23 cellular contexts compared by ENCODE assay signal in genomic region chr14:60220917-60221316, GRCh38. TPM values are rescaled to one million over a fixed set of nuclear protein-coding genes. Genes with fewer than 3 reads are reported as not detected.
A peak's percentile ranks its signal among the peaks of the same experiment; 100 is the strongest.
DNase-seq lines count a peak whose midpoint lies in the region; ATAC-seq, FAIRE-seq and TF ChIP-seq lines count a peak whose summit lies in the region.
"Had no signal": no experiment of that assay in that cellular context is flagged by ENCODE, and none has a peak within 500 bp of the region (broad histone marks: within the 10 kb centered on the region; RNA-seq: fewer than 3 reads in every experiment).

No MANE protein-coding gene starts in this region.

- POLR2A ChIA-PET in K562 (lab: Yijun Ruan, JAX) = interaction anchor here (0.5 kb wide), 1 partner anchor 16 kb away, joined by 3 read pairs; no protein-coding TSS in a partner anchor

- H2BK5ac ChIP-seq in mesendoderm (ENCODE audit: low read length) = no peak overlapping the region

- H3K56ac ChIP-seq in mesendoderm (ENCODE audit: low read length) = no peak overlapping the region

- no peak overlapping the region for H3K4me2 ChIP-seq in K562 (ENCODE audit: insufficient read depth, low read length)
- H3K4me2 ChIP-seq in mesendoderm (ENCODE audit: low read length) = no peak overlapping the region

- H4K8ac ChIP-seq in mesendoderm (ENCODE audit: low read depth, low read length) = no peak overlapping the region

- no peak overlapping the region for H3K9ac ChIP-seq in K562 (ENCODE audit: insufficient read depth in 1 of 2, low read depth in 2 of 2, low read length in 2 of 2)
- H3K9ac ChIP-seq in mesendoderm (ENCODE audit: low read length) = no peak overlapping the region

- H2AFZ ChIP-seq in K562 (ENCODE audit: low read depth, low read length) = peak overlapping the region; percentile 50; the same call in 1 of the 2 replicates

- intact Hi-C loops in K562 (cut with micrococcal nuclease) = no loop called here

- H3K4me1 ChIP-seq in K562 (replicated peaks in 1 of 2; ENCODE audit: control insufficient read depth in 2 of 2, insufficient read depth in 2 of 2, low read length in 2 of 2) (0 out of 5 replicates have a peak, but pooled peaks cover 0 to 6% of the 10 kb centered on the region in 2 experiments), mesendoderm (ENCODE audit: control insufficient read depth, low read depth, low read length) (no peaks in the 10 kb centered on the region)
- H3K4me1 ChIP-seq: Peyer's patch had no signal

- 52% methylated on average over 9 of the region's 10 CpGs for WGBS in K562 (ENCODE audit: insufficient coverage, low coverage, missing lambda C conversion rate)
- no CpG with 5 or more reads among the region's 10 CpGs for WGBS in mesendoderm (ENCODE audit: extremely low coverage, insufficient coverage, low lambda C conversion rate)

- no peak overlapping the region for H3K18ac ChIP-seq in mesendoderm (ENCODE audit: low read length)

- H3K79me1 ChIP-seq in mesendoderm (ENCODE audit: low read length) = no peaks in the 10 kb centered on the region

- H3K79me2 ChIP-seq in K562 (ENCODE audit: control insufficient read depth, insufficient read depth, low read length) (no peaks in the 10 kb centered on the region), mesendoderm (ENCODE audit: control insufficient read depth, insufficient read depth, low read length) (no peaks in the 10 kb centered on the region)

- H3K27me3 Mint-ChIP-seq in activated naive CD8-positive, alpha-beta T cell treated with anti-CD3 and anti-CD28 coated beads for 36 hours = no peaks in the 10 kb centered on the region
- H3K27me3 Mint-ChIP-seq in activated naive CD8-positive, alpha-beta T cell treated with anti-CD3 and anti-CD28 coated beads, Interleukin-2, amount 50 U/mL, for 24 hours = no peaks in the 10 kb centered on the region
- H3K27me3 Mint-ChIP-seq in activated CD8-positive, alpha-beta memory T cell treated with anti-CD3 and anti-CD28 coated beads, Interleukin-2, amount 10 ng/mL, durations not matched to agents 7 days and 5 days = no peaks in the 10 kb centered on the region
- H3K27me3 Mint-ChIP-seq: IgD-negative memory B cell had no signal

- CTCF ChIA-PET in K562 (lab: Yijun Ruan, JAX; ENCODE audit: low intra/inter-chr PET ratio) = no interaction called here
- CTCF ChIA-PET in activated CD8-positive, alpha-beta memory T cell treated with anti-CD3 and anti-CD28 coated beads, Interleukin-2, amount 10 ng/mL, durations not matched to agents 7 days and 5 days (lab: Charles Lee) = no interaction called here

- H3K4me3 Mint-ChIP-seq in activated naive CD8-positive, alpha-beta T cell treated with anti-CD3 and anti-CD28 coated beads for 36 hours = no peak overlapping the region
- H3K4me3 Mint-ChIP-seq in activated naive CD8-positive, alpha-beta T cell treated with anti-CD3 and anti-CD28 coated beads, Interleukin-2, amount 50 U/mL, for 24 hours = no peak overlapping the region
- H3K4me3 Mint-ChIP-seq in activated CD8-positive, alpha-beta memory T cell treated with anti-CD3 and anti-CD28 coated beads, Interleukin-2, amount 10 ng/mL, durations not matched to agents 7 days and 5 days = no peak overlapping the region
- H3K4me3 Mint-ChIP-seq: CD8-positive, alpha-beta memory T cell; IgD-negative memory B cell had no signal

- no peaks in the 10 kb centered on the region for H3K36me3 Mint-ChIP-seq in activated naive CD8-positive, alpha-beta T cell treated with anti-CD3 and anti-CD28 coated beads for 36 hours
- H3K36me3 Mint-ChIP-seq in activated naive CD8-positive, alpha-beta T cell treated with anti-CD3 and anti-CD28 coated beads, Interleukin-2, amount 50 U/mL, for 24 hours (ENCODE audit: low read depth) = no peaks in the 10 kb centered on the region
- H3K36me3 Mint-ChIP-seq in activated CD8-positive, alpha-beta memory T cell treated with anti-CD3 and anti-CD28 coated beads, Interleukin-2, amount 10 ng/mL, durations not matched to agents 7 days and 5 days = no peaks in the 10 kb centered on the region
- H3K36me3 Mint-ChIP-seq: CD8-positive, alpha-beta memory T cell had no signal

- no peaks in the 10 kb centered on the region for H3K9me1 ChIP-seq in K562 (ENCODE audit: control insufficient read depth, insufficient read depth, low read length)

- in situ Hi-C loops in K562 (cut with MboI) = no loop called here

- H4K5ac ChIP-seq in mesendoderm (ENCODE audit: low read length) = no peak overlapping the region

- H3K27ac Mint-ChIP-seq in activated naive CD8-positive, alpha-beta T cell treated with anti-CD3 and anti-CD28 coated beads for 36 hours = peak overlapping the region; percentile 73
- no peak overlapping the region for H3K27ac Mint-ChIP-seq in activated naive CD8-positive, alpha-beta T cell treated with anti-CD3 and anti-CD28 coated beads, Interleukin-2, amount 50 U/mL, for 24 hours
- no peak overlapping the region for H3K27ac Mint-ChIP-seq in activated CD8-positive, alpha-beta memory T cell treated with anti-CD3 and anti-CD28 coated beads, Interleukin-2, amount 10 ng/mL, durations not matched to agents 7 days and 5 days
- H3K27ac Mint-ChIP-seq: CD8-positive, alpha-beta memory T cell; IgD-negative memory B cell had no signal

- TF ChIP-seq CTCF in K562 (IDR thresholded peaks at IDR 0.05 in 2 of 3, conservative IDR thresholded peaks at IDR 0.05 in 1 of 3; ENCODE audit: insufficient read depth in 2 of 3, low read depth in 1 of 3, low read length in 3 of 3) = no peak

- no peaks in the 10 kb centered on the region for H4K20me1 ChIP-seq in K562 (replicated peaks; ENCODE audit: control insufficient read depth, insufficient read depth, low read length)

- no TSS peak for BruUV-seq in K562 (replicated peaks; lab: Mats Ljungman, UMichigan)

- H2BK120ac ChIP-seq in mesendoderm (ENCODE audit: low read depth, low read length) = no peak overlapping the region

- no peak overlapping the region for H2AK5ac ChIP-seq in mesendoderm (ENCODE audit: low read length)

- H3K4ac ChIP-seq in mesendoderm (ENCODE audit: low read depth, low read length) = no peak overlapping the region

- no peak for TF ChIP-seq POLR2A in K562 (conservative IDR thresholded peaks at IDR 0.05)

- H3K36me3 ChIP-seq in K562 (ENCODE audit: control insufficient read depth, insufficient read depth, low read length) = no peaks in the 10 kb centered on the region
- no peaks in the 10 kb centered on the region for H3K36me3 ChIP-seq in mesendoderm (ENCODE audit: control insufficient read depth, insufficient read depth, low read length)
- H3K36me3 ChIP-seq: Peyer's patch had no signal

- TF ChIP-seq EP300 in K562 (IDR thresholded peaks at IDR 0.05; ENCODE audit: low read length) = no peak

- no peak overlapping the region for H3K4me3 ChIP-seq in K562
- H3K4me3 ChIP-seq in mesendoderm (ENCODE audit: low read length) = no peak overlapping the region
- H3K4me3 ChIP-seq: Peyer's patch had no signal

- H3K9me3 ChIP-seq in K562 (replicated peaks; ENCODE audit: control insufficient read depth, insufficient read depth, low read depth, low read length) = no peaks in the 10 kb centered on the region
- H3K9me3 ChIP-seq: Peyer's patch had no signal

- no peak for ATAC-seq in activated naive CD8-positive, alpha-beta T cell treated with anti-CD3 and anti-CD28 coated beads, Interleukin-2, amount 50 U/mL, for 24 hours
- ATAC-seq in K562 (no peak), HG03342 (IDR thresholded peaks at IDR 0.05; ENCODE audit: unreplicated experiment) (no peak)
- ATAC-seq in activated CD8-positive, alpha-beta memory T cell treated with anti-CD3 and anti-CD28 coated beads, Interleukin-2, amount 10 ng/mL, durations not matched to agents 7 days and 5 days = no peak
- ATAC-seq: SK-N-SH treated with all-trans-retinoic acid at 6 μM for 48 hours had no signal

- FAIRE-seq in K562 (lab: Jason Lieb, UNC) = no peak
- FAIRE-seq: A204.1 had no signal

- DNase-seq in activated naive CD8-positive, alpha-beta T cell treated with anti-CD3 and anti-CD28 coated beads for 36 hours = no peak
- no peak for DNase-seq in activated naive CD8-positive, alpha-beta T cell treated with anti-CD3 and anti-CD28 coated beads, Interleukin-2, amount 50 U/mL, for 24 hours
- DNase-seq in K562 (ENCODE audit: extremely low read depth in 1 of 4, low spot score in 3 of 4) (no peak), mesendoderm (peak; percentile 72), DMS79 treated with DMSO at 0.1 percent for 48 hours (lab: John Stamatoyannopoulos, UW) (no peak)
- DNase-seq in activated CD8-positive, alpha-beta memory T cell treated with anti-CD3 and anti-CD28 coated beads, Interleukin-2, amount 10 ng/mL, durations not matched to agents 7 days and 5 days = no peak
- DNase-seq: Calu3; CD8-positive, alpha-beta memory T cell; DMS53; EL; GF-D8; Karpas-422; NCI-H1105 treated with DMSO at 0.1 percent for 48 hours; NCI-H2029 treated with DMSO at 0.1 percent for 48 hours; NCI-H226; NCI-H524; NCI-H774; NK-92 treated with Interleukin-12 subunit alpha and Interleukin-12 subunit beta, amount 100 ng/mL, for 24 hours; Peyer's patch had no signal

- H2BK15ac ChIP-seq in mesendoderm (replicated peaks; ENCODE audit: low read depth) = no peak overlapping the region

- H3K9me3 Mint-ChIP-seq in activated naive CD8-positive, alpha-beta T cell treated with anti-CD3 and anti-CD28 coated beads for 36 hours = no peaks in the 10 kb centered on the region
- H3K9me3 Mint-ChIP-seq in activated naive CD8-positive, alpha-beta T cell treated with anti-CD3 and anti-CD28 coated beads, Interleukin-2, amount 50 U/mL, for 24 hours = no peaks in the 10 kb centered on the region
- no peaks in the 10 kb centered on the region for H3K9me3 Mint-ChIP-seq in activated CD8-positive, alpha-beta memory T cell treated with anti-CD3 and anti-CD28 coated beads, Interleukin-2, amount 10 ng/mL, durations not matched to agents 7 days and 5 days (ENCODE audit: low read depth)
- H3K9me3 Mint-ChIP-seq: CD8-positive, alpha-beta memory T cell; IgD-negative memory B cell had no signal

- H3K27me3 ChIP-seq in K562 (ENCODE audit: control insufficient read depth in 2 of 2, insufficient read depth in 2 of 2, low read length in 2 of 2) (no peaks in the 10 kb centered on the region), mesendoderm (ENCODE audit: insufficient read depth, low read length, poor library complexity) (no peaks in the 10 kb centered on the region)
- H3K27me3 ChIP-seq: Peyer's patch had no signal

- peaks cover 18% of the 10 kb centered on the region for H3K4me1 Mint-ChIP-seq in activated naive CD8-positive, alpha-beta T cell treated with anti-CD3 and anti-CD28 coated beads for 36 hours
- H3K4me1 Mint-ChIP-seq in activated naive CD8-positive, alpha-beta T cell treated with anti-CD3 and anti-CD28 coated beads, Interleukin-2, amount 50 U/mL, for 24 hours = peaks cover 17% of the 10 kb centered on the region
- no peaks in the 10 kb centered on the region for H3K4me1 Mint-ChIP-seq in activated CD8-positive, alpha-beta memory T cell treated with anti-CD3 and anti-CD28 coated beads, Interleukin-2, amount 10 ng/mL, durations not matched to agents 7 days and 5 days

- H3K23ac ChIP-seq in mesendoderm (ENCODE audit: low read length) = no peak overlapping the region

- no peak for TF ChIP-seq RAD21 in K562 (CRISPR knock-in tag; conservative IDR thresholded peaks at IDR 0.05 in 1 of 2, IDR thresholded peaks at IDR 0.05 in 1 of 2)

- H3K27ac ChIP-seq in K562 (ENCODE audit: extremely low read depth, low read depth, low read length) = no peak overlapping the region
- no peak overlapping the region for H3K27ac ChIP-seq in mesendoderm (ENCODE audit: low read depth, low read length)
- H3K27ac ChIP-seq: Peyer's patch had no signal

RNA-seq across cellular contexts. Expression of gene PPM1A, which starts 28.1 kb away (rescaled TPM):
- total RNA-seq in activated naive CD8-positive, alpha-beta T cell treated with anti-CD3 and anti-CD28 coated beads for 36 hours = 10 to 100 TPM; 40.5 to 47.2 TPM
- 20.9 and 54.9 TPM in 2 replicates for total RNA-seq in K562 (2011; cell fraction: chromatin; rRNA removed; ENCODE audit: low replicate concordance)
- total RNA-seq in K562 (2011; cell fraction: nucleolus; rRNA removed) = 2.7 and 4.5 TPM in 2 replicates
- total RNA-seq in K562 (2011; cell fraction: nucleoplasm; rRNA removed) = 12.0 and 24.3 TPM in 2 replicates
- total RNA-seq in K562 (2014; rRNA removed) (5.5 and 6.0 TPM in 2 replicates), K562 (2014; rRNA removed; fragmentation: Illumina TruSeq; extraction: Trizol) (16.0 and 22.0 TPM in 2 replicates), K562 (2015; rRNA removed; fragmentation: Illumina TruSeq; extraction: Trizol) (13.7 TPM in 2 replicates), K562 (2021) (19.3 and 23.9 TPM in 2 replicates)
- polyA plus RNA-seq in K562 (2011; rRNA removed) (13.5 and 21.4 TPM in 2 replicates), K562 (2014; fragmentation: Illumina TruSeq; extraction: Trizol) (15.2 and 19.4 TPM in 2 replicates), K562 (2014; fragmentation: Nextera tagmentation; extraction: Ambion mirVana) (10 to 100 TPM; 10.1 to 13.6 TPM), K562 (2014; rRNA removed) (8.8 and 16.9 TPM in 2 replicates)
- polyA plus RNA-seq in K562 (2011; cell fraction: cytosol; rRNA removed) = 2.8 and 9.5 TPM in 2 replicates
- 16.6 and 22.1 TPM in 2 replicates for polyA plus RNA-seq in K562 (2011; cell fraction: nucleus; rRNA removed)
- polyA plus RNA-seq in K562 (2012) = 12.5 and 16.4 TPM in 2 replicates
- 97.2 and 107 TPM in 2 replicates for polyA minus RNA-seq in K562 (2011; rRNA and poly(A)+ RNA removed)
- polyA minus RNA-seq in K562 (2011; cell fraction: cytosol; rRNA and poly(A)+ RNA removed) = 14.7 and 24.0 TPM in 2 replicates
- polyA minus RNA-seq in K562 (2011; cell fraction: nucleus; rRNA and poly(A)+ RNA removed) = 12.5 and 24.0 TPM in 2 replicates
- polyA plus RNA-seq in mesendoderm (2013, experiment 1 of 2) = 34.3 TPM
- polyA plus RNA-seq in mesendoderm (2013, experiment 2 of 2) = 35.4 TPM
- total RNA-seq in activated CD8-positive, alpha-beta memory T cell treated with anti-CD3 and anti-CD28 coated beads, Interleukin-2, amount 10 ng/mL, durations not matched to agents 7 days and 5 days = 10 to 100 TPM; 44.0 to 54.6 TPM

RNA-seq across cellular contexts. Expression of gene DHRS7, which starts 55.7 kb away (rescaled TPM):
- total RNA-seq in activated naive CD8-positive, alpha-beta T cell treated with anti-CD3 and anti-CD28 coated beads for 36 hours = 10 to 100 TPM; 61.1 to 63.8 TPM
- total RNA-seq in K562 (2011; cell fraction: chromatin; rRNA removed; ENCODE audit: low replicate concordance) = 15.4 and 17.6 TPM in 2 replicates
- total RNA-seq in K562 (2011; cell fraction: nucleolus; rRNA removed) = 20.0 and 20.5 TPM in 2 replicates
- 20.5 and 27.2 TPM in 2 replicates for total RNA-seq in K562 (2011; cell fraction: nucleoplasm; rRNA removed)
- total RNA-seq in K562 (2014; rRNA removed) (18.5 and 21.6 TPM in 2 replicates), K562 (2014; rRNA removed; fragmentation: Illumina TruSeq; extraction: Trizol) (17.1 and 20.8 TPM in 2 replicates), K562 (2015; rRNA removed; fragmentation: Illumina TruSeq; extraction: Trizol) (13.9 and 14.3 TPM in 2 replicates), K562 (2021) (14.5 and 15.7 TPM in 2 replicates)
- polyA plus RNA-seq in K562 (2011; rRNA removed) (10.1 and 10.2 TPM in 2 replicates), K562 (2014; fragmentation: Illumina TruSeq; extraction: Trizol) (13.6 and 15.6 TPM in 2 replicates), K562 (2014; fragmentation: Nextera tagmentation; extraction: Ambion mirVana) (10 to 100 TPM; 16.4 to 20.1 TPM), K562 (2014; rRNA removed) (12.4 and 12.8 TPM in 2 replicates)
- polyA plus RNA-seq in K562 (2011; cell fraction: cytosol; rRNA removed) = 8.9 and 10.3 TPM in 2 replicates
- polyA plus RNA-seq in K562 (2011; cell fraction: nucleus; rRNA removed) = 4.3 and 6.8 TPM in 2 replicates
- polyA plus RNA-seq in K562 (2012) = 16.4 and 25.2 TPM in 2 replicates
- 8.4 and 14.6 TPM in 2 replicates for polyA minus RNA-seq in K562 (2011; rRNA and poly(A)+ RNA removed)
- polyA minus RNA-seq in K562 (2011; cell fraction: cytosol; rRNA and poly(A)+ RNA removed) = 3.0 and 5.6 TPM in 2 replicates
- polyA minus RNA-seq in K562 (2011; cell fraction: nucleus; rRNA and poly(A)+ RNA removed) = 5.3 and 8.9 TPM in 2 replicates
- 18.0 TPM for polyA plus RNA-seq in mesendoderm (2013, experiment 1 of 2)
- polyA plus RNA-seq in mesendoderm (2013, experiment 2 of 2) = 17.9 TPM
- 10 to 100 TPM; 62.8 to 68.0 TPM for total RNA-seq in activated CD8-positive, alpha-beta memory T cell treated with anti-CD3 and anti-CD28 coated beads, Interleukin-2, amount 10 ng/mL, durations not matched to agents 7 days and 5 days
